ENCODE assay signal across 16 cellular contexts in genomic region chr7:101333912-101334311, GRCh38. TPM values are rescaled to one million over a fixed set of nuclear protein-coding genes. Genes with fewer than 3 reads are reported as not detected.
"Had no signal": no experiment of that assay in that cellular context is flagged by ENCODE, and none has a peak within 500 bp of the region (broad histone marks: within the 10 kb centered on the region; RNA-seq: fewer than 3 reads in every experiment).

No MANE protein-coding gene starts in this region.

- ATAC-seq: activated T-helper 17 cell treated with anti-CD3 and anti-CD28 coated beads, Interleukin-2, amount 50 U/mL, for 72 hours; effector memory CD8-positive, alpha-beta T cell had no signal

- DNase-seq: activated CD4-positive, alpha-beta T cell treated with anti-CD3 and anti-CD28 coated beads, Interleukin-2, amount 50 U/mL, for 1 hour; activated naive CD4-positive, alpha-beta T cell treated with anti-CD3 and anti-CD28 coated beads for 36 hours; activated T-cell treated with anti-CD3 and anti-CD28 coated beads for 4 hours; central memory CD4-positive, alpha-beta T cell; effector memory CD8-positive, alpha-beta T cell; hypothalamus; kidney glomerular epithelial cell; naive B cell; tibial artery had no signal

- H3K4me3 ChIP-seq: skin epidermis, tibial artery, vagina had no signal

- H3K36me3 ChIP-seq: tibial artery, vagina had no signal

- H3K27ac ChIP-seq: epithelial cell of prostate, skin epidermis, tibial artery, vagina had no signal

- FAIRE-seq: TTC549 had no signal

- H3K27me3 ChIP-seq: vagina had no signal

- H3K4me1 ChIP-seq: tibial artery, vagina had no signal

- H3K9me3 ChIP-seq: tibial artery, vagina had no signal

RNA-seq across cellular contexts. Expression of gene COL26A1, which starts 28.8 kb away (rescaled TPM):
- total RNA-seq: activated CD8-positive, alpha-beta memory T cell treated with anti-CD3 and anti-CD28 coated beads for 36 hours; activated naive CD4-positive, alpha-beta T cell treated with anti-CD3 and anti-CD28 coated beads for 36 hours; activated T-helper 17 cell treated with anti-CD3 and anti-CD28 coated beads, Interleukin-2, amount 50 U/mL, for 72 hours; mesenteric fat pad; vagina had no signal
